ENCODE assay signal across 1 cellular context in the genomic region with DNA sequence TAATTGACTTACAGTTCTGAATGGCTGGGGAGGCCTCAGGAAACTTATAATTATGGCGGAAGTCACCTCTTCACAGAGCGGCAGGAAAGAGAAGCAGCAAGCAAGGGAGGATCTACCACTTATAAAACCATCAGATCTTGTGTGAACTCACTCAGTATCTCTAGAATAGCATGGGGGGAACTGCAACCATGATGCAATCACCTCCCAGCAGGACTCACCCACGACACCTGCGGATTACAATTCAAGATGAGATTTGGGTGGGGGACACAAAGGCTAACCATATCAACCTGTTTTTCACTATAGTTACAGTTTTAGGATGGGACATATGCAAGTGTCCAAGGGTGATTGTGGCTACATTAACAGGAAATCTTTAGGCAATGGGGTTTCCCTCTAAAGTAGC.
TF ChIP-seq lines count a peak whose summit lies in the region.

No MANE protein-coding gene starts in this region.

TF ChIP-seq in H1, 55 proteins besides CTCF, POLR2A, EP300 and RAD21:
- TF ChIP-seq USF2 (IDR thresholded peaks at IDR 0.05; ENCODE audit: low read length), result no peak
- peak; percentile 18; the same call in 1 of the 2 replicates for TF ChIP-seq CEBPB (IDR thresholded peaks at IDR 0.05; ENCODE audit: low read depth, low read length)
